40 cellular contexts compared by ENCODE assay signal in the genomic region with DNA sequence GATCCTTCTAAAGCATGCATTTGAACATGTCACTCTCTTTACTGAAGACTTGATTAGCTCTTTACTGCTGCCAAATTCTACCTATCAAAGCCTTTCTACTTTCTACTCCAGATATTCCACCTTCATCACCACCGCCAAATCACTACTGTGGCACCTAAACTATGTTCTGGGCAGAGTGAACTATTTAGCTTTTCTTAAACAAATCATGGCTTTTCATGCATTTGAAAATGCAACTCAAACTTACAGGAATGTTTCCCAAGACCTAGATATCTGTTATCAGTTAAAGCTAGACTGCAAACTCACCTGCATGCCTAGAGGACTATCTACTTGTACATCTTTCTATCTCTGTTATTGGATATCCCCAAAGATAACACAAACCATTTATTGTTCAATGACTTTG.
"Had no signal": no experiment of that assay in that cellular context is flagged by ENCODE, and none has a peak within 500 bp of the region (broad histone marks: within the 10 kb centered on the region; RNA-seq: fewer than 3 reads in every experiment).

No MANE protein-coding gene starts in this region.

- H3K27me3 Mint-ChIP-seq: activated B cell treated with CpG ODN at 0.5 μM for 24 hours; activated CD4-positive, alpha-beta memory T cell treated with anti-CD3 and anti-CD28 coated beads for 36 hours; activated CD8-positive, alpha-beta T cell treated with anti-CD3 and anti-CD28 coated beads for 36 hours had no signal

- H3K4me3 Mint-ChIP-seq: activated B cell treated with CpG ODN at 0.5 μM for 24 hours; activated CD4-positive, alpha-beta memory T cell treated with anti-CD3 and anti-CD28 coated beads for 36 hours; activated CD4-positive, alpha-beta T cell treated with anti-CD3 and anti-CD28 coated beads, Interleukin-2, amount 10 ng/mL, durations not matched to agents 24 days and 14 days; activated CD8-positive, alpha-beta T cell treated with anti-CD3 and anti-CD28 coated beads for 36 hours; activated naive CD4-positive, alpha-beta T cell treated with anti-CD3 and anti-CD28 coated beads for 36 hours; activated naive CD8-positive, alpha-beta T cell treated with anti-CD3 and anti-CD28 coated beads for 36 hours; activated T-cell treated with anti-CD3 and anti-CD28 coated beads, Interleukin-2, amount 50 U/mL, for 4 hours; activated T-cell treated with anti-CD3 and anti-CD28 coated beads, Interleukin-2, amount 50 U/mL, for 72 hours; activated T-helper 1 cell treated with anti-CD3 and anti-CD28 coated beads, Interleukin-12 subunit alpha, Interleukin-12 subunit beta, Interleukin-2, Interleukin-4 antibody, amounts not matched to agents 30 ng/mL and 10 ng/mL and 1 ng/mL, durations not matched to agents 14 hours and 24 hours and 36 hours; activated T-helper 17 cell treated with anti-CD3 and anti-CD28 coated beads, Interleukin-2, amount 50 U/mL, for 72 hours; central memory CD8-positive, alpha-beta T cell; T-helper 1 cell treated with Interleukin-12 subunit alpha and Interleukin-12 subunit beta and Interleukin-4 antibody, amounts not matched to agents 30 μg/mL and 1 μg/mL, for 36 hours; T-helper 2 cell treated with Interferon-gamma antibody and Interleukin-4, amounts not matched to agents 5 μg/mL and 100 μg/mL, for 36 hours had no signal

- FAIRE-seq: astrocyte, TTC549 had no signal

- H3K4me3 ChIP-seq: adrenal gland, body of pancreas, breast epithelium, cardiac muscle cell had no signal

- H3K36me3 ChIP-seq: adrenal gland, brain microvascular endothelial cell, breast epithelium, cardiac muscle cell had no signal

- H3K27ac ChIP-seq: adrenal gland, body of pancreas, brain microvascular endothelial cell, breast epithelium, cardiac muscle cell, VCaP had no signal

- H3K9me3 ChIP-seq: adrenal gland, body of pancreas, breast epithelium had no signal

- H3K36me3 Mint-ChIP-seq: activated CD4-positive, alpha-beta memory T cell treated with anti-CD3 and anti-CD28 coated beads for 36 hours; activated naive CD4-positive, alpha-beta T cell treated with anti-CD3 and anti-CD28 coated beads, Interleukin-2, amount 50 U/mL, for 72 hours; activated naive CD8-positive, alpha-beta T cell treated with anti-CD3 and anti-CD28 coated beads for 36 hours had no signal

- H3K27me3 ChIP-seq: adrenal gland, body of pancreas, brain microvascular endothelial cell, breast epithelium, cardiac muscle cell had no signal

- ATAC-seq: activated CD8-positive, alpha-beta T cell treated with anti-CD3 and anti-CD28 coated beads for 36 hours; activated naive CD4-positive, alpha-beta T cell treated with anti-CD3 and anti-CD28 coated beads, Interleukin-2, amount 50 U/mL, for 72 hours; activated T-cell treated with anti-CD3 and anti-CD28 coated beads, Interleukin-2, amount 50 U/mL, for 4 hours; activated T-cell treated with anti-CD3 and anti-CD28 coated beads, Interleukin-2, amount 50 U/mL, for 72 hours; activated T-helper 17 cell treated with anti-CD3 and anti-CD28 coated beads, Interleukin-2, amount 50 U/mL, for 72 hours; body of pancreas had no signal

- H3K4me1 ChIP-seq: body of pancreas, breast epithelium had no signal

- H3K9me3 Mint-ChIP-seq: activated B cell treated with CpG ODN at 0.5 μM for 24 hours; activated CD4-positive, alpha-beta memory T cell treated with anti-CD3 and anti-CD28 coated beads for 36 hours; activated CD4-positive, alpha-beta T cell treated with anti-CD3 and anti-CD28 coated beads, Interleukin-2, amount 10 ng/mL, durations not matched to agents 24 days and 14 days; activated CD8-positive, alpha-beta T cell treated with anti-CD3 and anti-CD28 coated beads for 36 hours; activated naive CD4-positive, alpha-beta T cell treated with anti-CD3 and anti-CD28 coated beads for 36 hours; activated naive CD4-positive, alpha-beta T cell treated with anti-CD3 and anti-CD28 coated beads, Interleukin-2, amount 50 U/mL, for 72 hours; activated naive CD8-positive, alpha-beta T cell treated with anti-CD3 and anti-CD28 coated beads for 36 hours; activated T-cell treated with anti-CD3 and anti-CD28 coated beads, Interleukin-2, amount 50 U/mL, for 4 hours; activated T-helper 1 cell treated with anti-CD3 and anti-CD28 coated beads, Interleukin-12 subunit alpha, Interleukin-12 subunit beta, Interleukin-2, Interleukin-4 antibody, amounts not matched to agents 30 ng/mL and 10 ng/mL and 1 ng/mL, durations not matched to agents 14 hours and 24 hours and 36 hours; activated T-helper 17 cell treated with anti-CD3 and anti-CD28 coated beads, Interleukin-2, amount 50 U/mL, for 72 hours; central memory CD8-positive, alpha-beta T cell; T-helper 1 cell treated with Interleukin-12 subunit alpha and Interleukin-12 subunit beta and Interleukin-4 antibody, amounts not matched to agents 30 μg/mL and 1 μg/mL, for 36 hours; T-helper 2 cell treated with Interferon-gamma antibody and Interleukin-4, amounts not matched to agents 5 μg/mL and 100 μg/mL, for 36 hours had no signal

- H3K4me1 Mint-ChIP-seq: activated B cell treated with CpG ODN at 0.5 μM for 24 hours; activated CD4-positive, alpha-beta T cell treated with anti-CD3 and anti-CD28 coated beads, Interleukin-2, amount 10 ng/mL, durations not matched to agents 24 days and 14 days; activated naive CD8-positive, alpha-beta T cell treated with anti-CD3 and anti-CD28 coated beads for 36 hours; activated T-helper 17 cell treated with anti-CD3 and anti-CD28 coated beads, Interleukin-2, amount 50 U/mL, for 72 hours; central memory CD8-positive, alpha-beta T cell had no signal

- H3K27ac Mint-ChIP-seq: activated B cell treated with CpG ODN at 0.5 μM for 24 hours; activated CD4-positive, alpha-beta memory T cell treated with anti-CD3 and anti-CD28 coated beads for 36 hours; activated CD4-positive, alpha-beta T cell treated with anti-CD3 and anti-CD28 coated beads, Interleukin-2, amount 10 ng/mL, durations not matched to agents 24 days and 14 days; activated CD8-positive, alpha-beta T cell treated with anti-CD3 and anti-CD28 coated beads for 36 hours; activated naive CD4-positive, alpha-beta T cell treated with anti-CD3 and anti-CD28 coated beads for 36 hours; activated naive CD4-positive, alpha-beta T cell treated with anti-CD3 and anti-CD28 coated beads, Interleukin-2, amount 50 U/mL, for 72 hours; activated naive CD8-positive, alpha-beta T cell treated with anti-CD3 and anti-CD28 coated beads for 36 hours; activated T-cell treated with anti-CD3 and anti-CD28 coated beads, Interleukin-2, amount 50 U/mL, for 72 hours; activated T-helper 1 cell treated with anti-CD3 and anti-CD28 coated beads, Interleukin-12 subunit alpha, Interleukin-12 subunit beta, Interleukin-2, Interleukin-4 antibody, amounts not matched to agents 30 ng/mL and 10 ng/mL and 1 ng/mL, durations not matched to agents 14 hours and 24 hours and 36 hours; activated T-helper 17 cell treated with anti-CD3 and anti-CD28 coated beads, Interleukin-2, amount 50 U/mL, for 72 hours; T-helper 1 cell treated with Interleukin-12 subunit alpha and Interleukin-12 subunit beta and Interleukin-4 antibody, amounts not matched to agents 30 μg/mL and 1 μg/mL, for 36 hours; T-helper 2 cell treated with Interferon-gamma antibody and Interleukin-4, amounts not matched to agents 5 μg/mL and 100 μg/mL, for 36 hours had no signal

- DNase-seq: activated B cell treated with CpG ODN at 0.5 μM for 24 hours; activated CD4-positive, alpha-beta memory T cell treated with anti-CD3 and anti-CD28 coated beads for 36 hours; activated CD4-positive, alpha-beta T cell treated with anti-CD3 and anti-CD28 coated beads for 4 hours; activated CD4-positive, alpha-beta T cell treated with anti-CD3 and anti-CD28 coated beads, Interleukin-2, amount 10 ng/mL, durations not matched to agents 24 days and 14 days; activated CD4-positive, alpha-beta T cell treated with anti-CD3 and anti-CD28 coated beads, Interleukin-2, amount 50 U/mL, for 1 hour; activated CD4-positive, alpha-beta T cell treated with anti-CD3 and anti-CD28 coated beads, Interleukin-2, amount 50 U/mL, for 4 hours; activated CD4-positive, CD25-positive, alpha-beta regulatory T cell treated with anti-CD3 and anti-CD28 coated beads, Interleukin-2, amount 50 U/mL, for 72 hours; activated CD8-positive, alpha-beta memory T cell treated with anti-CD3 and anti-CD28 coated beads, Interleukin-2, amount 50 U/mL, for 4 hours; activated CD8-positive, alpha-beta T cell treated with anti-CD3 and anti-CD28 coated beads for 36 hours; activated effector memory CD4-positive, alpha-beta T cell treated with anti-CD3 and anti-CD28 coated beads, Interleukin-2, amount 50 U/mL, for 16 hours; activated gamma-delta T cell treated with Interleukin-2 at 50 U/mL for 16 hours; activated naive CD4-positive, alpha-beta T cell; activated naive CD4-positive, alpha-beta T cell treated with anti-CD3 and anti-CD28 coated beads for 36 hours; activated naive CD4-positive, alpha-beta T cell treated with anti-CD3 and anti-CD28 coated beads, Interleukin-2, amount 50 U/mL, for 16 hours; activated naive CD8-positive, alpha-beta T cell treated with anti-CD3 and anti-CD28 coated beads for 36 hours; activated T-cell treated with anti-CD3 and anti-CD28 coated beads for 4 hours; activated T-cell treated with anti-CD3 and anti-CD28 coated beads, Interleukin-2, amount 50 U/mL, for 1 hour; activated T-cell treated with anti-CD3 and anti-CD28 coated beads, Interleukin-2, amount 50 U/mL, for 4 hours; activated T-cell treated with anti-CD3 and anti-CD28 coated beads, Interleukin-2, amount 50 U/mL, for 72 hours; adrenal gland; amniotic stem cell; aorta; body of pancreas; brain microvascular endothelial cell; caudate nucleus; cerebellar nuclear complex; T-helper 1 cell; T-helper 2 cell; T-helper 9 cell had no signal
